ENCODE assay signal across 33 cellular contexts in genomic region chr5:95511606-95512005, GRCh38.
"Had no signal": no experiment of that assay in that cellular context is flagged by ENCODE, and none has a peak within 500 bp of the region (broad histone marks: within the 10 kb centered on the region; RNA-seq: fewer than 3 reads in every experiment).

No MANE protein-coding gene starts in this region.

- H3K27ac ChIP-seq: adrenal gland, body of pancreas, brain microvascular endothelial cell, breast epithelium had no signal

- H3K9me3 Mint-ChIP-seq: activated B cell treated with CpG ODN at 0.5 μM for 24 hours; activated CD4-positive, alpha-beta memory T cell treated with anti-CD3 and anti-CD28 coated beads for 36 hours; activated CD4-positive, alpha-beta T cell treated with anti-CD3 and anti-CD28 coated beads, Interleukin-2, amount 10 ng/mL, durations not matched to agents 24 days and 14 days; activated CD8-positive, alpha-beta T cell treated with anti-CD3 and anti-CD28 coated beads for 36 hours; activated naive CD4-positive, alpha-beta T cell treated with anti-CD3 and anti-CD28 coated beads for 36 hours; activated naive CD4-positive, alpha-beta T cell treated with anti-CD3 and anti-CD28 coated beads, Interleukin-2, amount 50 U/mL, for 72 hours; activated naive CD8-positive, alpha-beta T cell treated with anti-CD3 and anti-CD28 coated beads for 36 hours; activated T-cell treated with anti-CD3 and anti-CD28 coated beads, Interleukin-2, amount 50 U/mL, for 4 hours; activated T-cell treated with anti-CD3 and anti-CD28 coated beads, Interleukin-2, amount 50 U/mL, for 72 hours; activated T-helper 1 cell treated with anti-CD3 and anti-CD28 coated beads, Interleukin-12 subunit alpha, Interleukin-12 subunit beta, Interleukin-2, Interleukin-4 antibody, amounts not matched to agents 30 ng/mL and 10 ng/mL and 1 ng/mL, durations not matched to agents 14 hours and 24 hours and 36 hours; activated T-helper 17 cell treated with anti-CD3 and anti-CD28 coated beads, Interleukin-2, amount 50 U/mL, for 72 hours; T-helper 1 cell treated with Interleukin-12 subunit alpha and Interleukin-12 subunit beta and Interleukin-4 antibody, amounts not matched to agents 30 μg/mL and 1 μg/mL, for 36 hours; T-helper 2 cell treated with Interferon-gamma antibody and Interleukin-4, amounts not matched to agents 5 μg/mL and 100 μg/mL, for 36 hours had no signal

- H3K4me1 Mint-ChIP-seq: activated B cell treated with CpG ODN at 0.5 μM for 24 hours; activated CD4-positive, alpha-beta T cell treated with anti-CD3 and anti-CD28 coated beads, Interleukin-2, amount 10 ng/mL, durations not matched to agents 24 days and 14 days; activated naive CD8-positive, alpha-beta T cell treated with anti-CD3 and anti-CD28 coated beads for 36 hours; activated T-helper 17 cell treated with anti-CD3 and anti-CD28 coated beads, Interleukin-2, amount 50 U/mL, for 72 hours had no signal

- DNase-seq: activated B cell treated with CpG ODN at 0.5 μM for 24 hours; activated CD4-positive, alpha-beta memory T cell treated with anti-CD3 and anti-CD28 coated beads for 36 hours; activated CD4-positive, alpha-beta T cell treated with anti-CD3 and anti-CD28 coated beads for 4 hours; activated CD4-positive, alpha-beta T cell treated with anti-CD3 and anti-CD28 coated beads, Interleukin-2, amount 10 ng/mL, durations not matched to agents 24 days and 14 days; activated CD4-positive, alpha-beta T cell treated with anti-CD3 and anti-CD28 coated beads, Interleukin-2, amount 50 U/mL, for 1 hour; activated CD4-positive, alpha-beta T cell treated with anti-CD3 and anti-CD28 coated beads, Interleukin-2, amount 50 U/mL, for 4 hours; activated CD4-positive, CD25-positive, alpha-beta regulatory T cell treated with anti-CD3 and anti-CD28 coated beads, Interleukin-2, amount 50 U/mL, for 72 hours; activated CD8-positive, alpha-beta memory T cell treated with anti-CD3 and anti-CD28 coated beads, Interleukin-2, amount 50 U/mL, for 4 hours; activated CD8-positive, alpha-beta T cell treated with anti-CD3 and anti-CD28 coated beads for 36 hours; activated effector memory CD4-positive, alpha-beta T cell treated with anti-CD3 and anti-CD28 coated beads, Interleukin-2, amount 50 U/mL, for 16 hours; activated gamma-delta T cell treated with Interleukin-2 at 50 U/mL for 16 hours; activated naive CD4-positive, alpha-beta T cell; activated naive CD4-positive, alpha-beta T cell treated with anti-CD3 and anti-CD28 coated beads for 36 hours; activated naive CD4-positive, alpha-beta T cell treated with anti-CD3 and anti-CD28 coated beads, Interleukin-2, amount 50 U/mL, for 16 hours; activated naive CD8-positive, alpha-beta T cell treated with anti-CD3 and anti-CD28 coated beads for 36 hours; activated T-cell treated with anti-CD3 and anti-CD28 coated beads for 4 hours; activated T-cell treated with anti-CD3 and anti-CD28 coated beads, Interleukin-2, amount 50 U/mL, for 1 hour; activated T-cell treated with anti-CD3 and anti-CD28 coated beads, Interleukin-2, amount 50 U/mL, for 4 hours; activated T-cell treated with anti-CD3 and anti-CD28 coated beads, Interleukin-2, amount 50 U/mL, for 72 hours; amniotic stem cell; aorta; body of pancreas; brain microvascular endothelial cell; central memory CD4-positive, alpha-beta T cell; T-helper 2 cell; T-helper 9 cell had no signal

- ATAC-seq: activated CD8-positive, alpha-beta T cell treated with anti-CD3 and anti-CD28 coated beads for 36 hours; activated naive CD4-positive, alpha-beta T cell treated with anti-CD3 and anti-CD28 coated beads, Interleukin-2, amount 50 U/mL, for 72 hours; activated T-cell treated with anti-CD3 and anti-CD28 coated beads, Interleukin-2, amount 50 U/mL, for 4 hours; activated T-cell treated with anti-CD3 and anti-CD28 coated beads, Interleukin-2, amount 50 U/mL, for 72 hours; activated T-helper 17 cell treated with anti-CD3 and anti-CD28 coated beads, Interleukin-2, amount 50 U/mL, for 72 hours; body of pancreas had no signal

- H3K27me3 ChIP-seq: adrenal gland, body of pancreas, brain microvascular endothelial cell, breast epithelium had no signal

- H3K4me3 ChIP-seq: adrenal gland, body of pancreas, breast epithelium had no signal

- H3K9me3 ChIP-seq: adrenal gland, body of pancreas, breast epithelium had no signal

- H3K27ac Mint-ChIP-seq: activated B cell treated with CpG ODN at 0.5 μM for 24 hours; activated CD4-positive, alpha-beta memory T cell treated with anti-CD3 and anti-CD28 coated beads for 36 hours; activated CD4-positive, alpha-beta T cell treated with anti-CD3 and anti-CD28 coated beads, Interleukin-2, amount 10 ng/mL, durations not matched to agents 24 days and 14 days; activated CD8-positive, alpha-beta T cell treated with anti-CD3 and anti-CD28 coated beads for 36 hours; activated naive CD4-positive, alpha-beta T cell treated with anti-CD3 and anti-CD28 coated beads for 36 hours; activated naive CD8-positive, alpha-beta T cell treated with anti-CD3 and anti-CD28 coated beads for 36 hours; activated T-cell treated with anti-CD3 and anti-CD28 coated beads, Interleukin-2, amount 50 U/mL, for 72 hours; activated T-helper 1 cell treated with anti-CD3 and anti-CD28 coated beads, Interleukin-12 subunit alpha, Interleukin-12 subunit beta, Interleukin-2, Interleukin-4 antibody, amounts not matched to agents 30 ng/mL and 10 ng/mL and 1 ng/mL, durations not matched to agents 14 hours and 24 hours and 36 hours; activated T-helper 17 cell treated with anti-CD3 and anti-CD28 coated beads, Interleukin-2, amount 50 U/mL, for 72 hours; T-helper 1 cell treated with Interleukin-12 subunit alpha and Interleukin-12 subunit beta and Interleukin-4 antibody, amounts not matched to agents 30 μg/mL and 1 μg/mL, for 36 hours; T-helper 2 cell treated with Interferon-gamma antibody and Interleukin-4, amounts not matched to agents 5 μg/mL and 100 μg/mL, for 36 hours had no signal

- H3K4me1 ChIP-seq: adrenal gland, breast epithelium had no signal

- H3K27me3 Mint-ChIP-seq: activated B cell treated with CpG ODN at 0.5 μM for 24 hours; activated CD4-positive, alpha-beta memory T cell treated with anti-CD3 and anti-CD28 coated beads for 36 hours; activated CD4-positive, alpha-beta T cell treated with anti-CD3 and anti-CD28 coated beads, Interleukin-2, amount 10 ng/mL, durations not matched to agents 24 days and 14 days; activated CD8-positive, alpha-beta T cell treated with anti-CD3 and anti-CD28 coated beads for 36 hours; activated naive CD8-positive, alpha-beta T cell treated with anti-CD3 and anti-CD28 coated beads for 36 hours; activated T-helper 17 cell treated with anti-CD3 and anti-CD28 coated beads, Interleukin-2, amount 50 U/mL, for 72 hours had no signal

- H3K4me3 Mint-ChIP-seq: activated B cell treated with CpG ODN at 0.5 μM for 24 hours; activated CD4-positive, alpha-beta memory T cell treated with anti-CD3 and anti-CD28 coated beads for 36 hours; activated CD4-positive, alpha-beta T cell treated with anti-CD3 and anti-CD28 coated beads, Interleukin-2, amount 10 ng/mL, durations not matched to agents 24 days and 14 days; activated CD8-positive, alpha-beta T cell treated with anti-CD3 and anti-CD28 coated beads for 36 hours; activated naive CD4-positive, alpha-beta T cell treated with anti-CD3 and anti-CD28 coated beads for 36 hours; activated naive CD8-positive, alpha-beta T cell treated with anti-CD3 and anti-CD28 coated beads for 36 hours; activated T-cell treated with anti-CD3 and anti-CD28 coated beads, Interleukin-2, amount 50 U/mL, for 4 hours; activated T-cell treated with anti-CD3 and anti-CD28 coated beads, Interleukin-2, amount 50 U/mL, for 72 hours; activated T-helper 1 cell treated with anti-CD3 and anti-CD28 coated beads, Interleukin-12 subunit alpha, Interleukin-12 subunit beta, Interleukin-2, Interleukin-4 antibody, amounts not matched to agents 30 ng/mL and 10 ng/mL and 1 ng/mL, durations not matched to agents 14 hours and 24 hours and 36 hours; activated T-helper 17 cell treated with anti-CD3 and anti-CD28 coated beads, Interleukin-2, amount 50 U/mL, for 72 hours; T-helper 1 cell treated with Interleukin-12 subunit alpha and Interleukin-12 subunit beta and Interleukin-4 antibody, amounts not matched to agents 30 μg/mL and 1 μg/mL, for 36 hours; T-helper 2 cell treated with Interferon-gamma antibody and Interleukin-4, amounts not matched to agents 5 μg/mL and 100 μg/mL, for 36 hours had no signal
